16 cellular contexts compared by ENCODE assay signal in the genomic region with DNA sequence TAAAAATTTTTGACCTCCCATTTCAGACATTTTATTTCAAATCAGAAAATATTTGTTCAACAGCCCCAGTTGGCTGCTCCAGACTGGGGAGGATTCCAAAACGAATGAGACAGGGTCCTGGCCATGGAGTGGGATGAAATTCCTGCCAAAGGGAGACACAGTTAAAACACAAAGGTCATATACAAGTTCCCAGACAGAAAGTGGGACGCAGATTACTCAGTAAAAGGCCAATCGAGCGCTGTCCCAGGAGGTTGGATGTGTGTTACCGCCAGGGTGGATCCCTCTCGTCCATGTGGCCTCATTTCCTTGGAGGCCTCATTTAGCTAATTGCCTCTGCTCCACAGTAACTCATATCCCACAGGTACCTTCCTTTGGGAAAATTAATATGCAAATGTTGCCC. TPM values are rescaled to one million over a fixed set of nuclear protein-coding genes. Genes with fewer than 3 reads are reported as not detected.
DNase-seq lines count a peak whose midpoint lies in the region; ATAC-seq and TF ChIP-seq lines count a peak whose summit lies in the region.
"Had no signal": no experiment of that assay in that cellular context is flagged by ENCODE, and none has a peak within 500 bp of the region (broad histone marks: within the 10 kb centered on the region; RNA-seq: fewer than 3 reads in every experiment).

No MANE protein-coding gene starts in this region.

- H3K27me3 Mint-ChIP-seq in nephron (ENCODE audit: low read depth), result peaks cover 5% of the 10 kb centered on the region

- ATAC-seq in Right ventricle myocardium inferior (peak; percentile 42), left ventricle myocardium superior (no peak), RWPE2 (ENCODE audit: low read depth) (no peak), HG03045 (IDR thresholded peaks at IDR 0.05; ENCODE audit: unreplicated experiment) (no peak)
- ATAC-seq: A549, GM23338 had no signal

- H3K27ac Mint-ChIP-seq in nephron, result peak overlapping the region in 2 of 3 experiments; percentile 49 to 89
- H3K27ac Mint-ChIP-seq: CD4-positive, alpha-beta T cell; GM23338 had no signal

- peak overlapping the region in 1 of 3 experiments; percentile 30 for H3K4me3 Mint-ChIP-seq in nephron
- H3K4me3 Mint-ChIP-seq: CD4-positive, alpha-beta T cell; GM23338 had no signal

- H3K4me3 ChIP-seq in RWPE2 (ENCODE audit: severe bottlenecking) (no peak overlapping the region), skeletal muscle tissue (ENCODE audit: low read length in 3 of 3) (no peak overlapping the region)
- H3K4me3 ChIP-seq: A549, GM23338 had no signal

- H3K9me3 ChIP-seq in RWPE2 (ENCODE audit: severe bottlenecking), result no peaks in the 10 kb centered on the region
- H3K9me3 ChIP-seq in skeletal muscle tissue (ENCODE audit: control insufficient read depth in 3 of 3, low read length in 3 of 3), result no peaks in the 10 kb centered on the region
- H3K9me3 ChIP-seq: A549, Caco-2 had no signal

- TF ChIP-seq CTCF in RWPE2 (IDR thresholded peaks at IDR 0.05; ENCODE audit: poor library complexity, severe bottlenecking), result no peak
- TF ChIP-seq CTCF in nephron (IDR thresholded peaks at IDR 0.05; ENCODE audit: unreplicated experiment in 3 of 3), result no peak

- peaks cover 6% of the 10 kb centered on the region for H3K27me3 ChIP-seq in RWPE2 (ENCODE audit: insufficient read depth, poor library complexity, severe bottlenecking)
- peaks cover 7 to 22% (median 8%) of the 10 kb centered on the region in 3 donors for H3K27me3 ChIP-seq in skeletal muscle tissue (ENCODE audit: control insufficient read depth in 3 of 3, insufficient read depth in 3 of 3, low read length in 3 of 3)

- H3K4me1 ChIP-seq in RWPE2 (ENCODE audit: insufficient read depth, poor library complexity, severe bottlenecking) (no peaks in the 10 kb centered on the region), skeletal muscle tissue (ENCODE audit: control insufficient read depth in 3 of 3, insufficient read depth in 3 of 3, low read length in 3 of 3) (no peaks in the 10 kb centered on the region)
- H3K4me1 ChIP-seq: A549, Caco-2 had no signal

- no peak overlapping the region for H3K9ac ChIP-seq in skeletal muscle tissue (ENCODE audit: low read depth in 1 of 3, low read length in 3 of 3)

- H3K9me3 Mint-ChIP-seq in nephron, result peaks cover 10% of the 10 kb centered on the region

- intact Hi-C loops in Right ventricle myocardium inferior (cut with DNase I), result no loop called here
- intact Hi-C loops in left ventricle myocardium superior (cut with micrococcal nuclease), result no loop called here

- no peaks in the 10 kb centered on the region for H3K36me3 ChIP-seq in RWPE2 (ENCODE audit: low read depth)
- no peaks in the 10 kb centered on the region for H3K36me3 ChIP-seq in skeletal muscle tissue (ENCODE audit: control insufficient read depth in 3 of 3, insufficient read depth in 3 of 3, low read length in 3 of 3)

- H3K4me1 Mint-ChIP-seq in nephron, result peaks cover 54% of the 10 kb centered on the region
- H3K4me1 Mint-ChIP-seq: GM23338 had no signal

- H3K27ac ChIP-seq in RWPE2 (ENCODE audit: poor library complexity, severe bottlenecking), result no peak overlapping the region
- H3K27ac ChIP-seq in skeletal muscle tissue (ENCODE audit: low read depth, low read length), result peak overlapping the region; percentile 11
- H3K27ac ChIP-seq: 22Rv1, A549, C4-2B had no signal

- H3K36me3 Mint-ChIP-seq in nephron (ENCODE audit: low read depth), result no peaks in the 10 kb centered on the region

- DNase-seq in Right ventricle myocardium inferior (ENCODE audit: missing footprints) (no peak), left ventricle myocardium superior (no peak), RWPE2 (ENCODE audit: low spot score) (peak; percentile 44), NCI-H146 treated with DMSO at 0.1 percent for 48 hours (lab: John Stamatoyannopoulos, UW; ENCODE audit: unreplicated experiment) (no peak), kidney tubule cell (ENCODE audit: low spot score) (no peak)
- DNase-seq: AML-193; Caco-2; CD4-positive, alpha-beta T cell; HCEC 1CT had no signal

RNA-seq across cellular contexts. Expression of a gene that starts 41.8 kb away (rescaled TPM):
- total RNA-seq in Right ventricle myocardium inferior (0.19 TPM), left ventricle myocardium superior (0.25 TPM), skeletal muscle tissue (133 TPM)
- total RNA-seq: Caco-2; CD4-positive, alpha-beta T cell had no signal

RNA-seq across cellular contexts. Expression of a gene that starts 48.4 kb away (rescaled TPM):
- total RNA-seq in Right ventricle myocardium inferior (92.1 TPM), left ventricle myocardium superior (93.8 TPM), skeletal muscle tissue (241 TPM)

Comparison
In these comparisons a context has a peak if more than half of its experiments do, and no peak if none do; other contexts are left out.
1. RNA of a gene that starts 41.8 kb away (total RNA-seq): 133 TPM in skeletal muscle tissue (single experiment); 0.25 TPM in left ventricle myocardium superior (single experiment) and 0.19 TPM in Right ventricle myocardium inferior (single experiment); every median in the first group is over 100 times any median in the second.